In genomic region chr9:134616341-134616740, GRCh38 we compare ENCODE assay signal across 25 cellular contexts. TPM values are rescaled to one million over a fixed set of nuclear protein-coding genes. Genes with fewer than 3 reads are reported as not detected.
"Had no signal": no experiment of that assay in that cellular context is flagged by ENCODE, and none has a peak within 500 bp of the region (broad histone marks: within the 10 kb centered on the region; RNA-seq: fewer than 3 reads in every experiment).

No MANE protein-coding gene starts in this region.

- ATAC-seq: activated CD8-positive, alpha-beta T cell treated with anti-CD3 and anti-CD28 coated beads, Interleukin-2, amount 10 ng/mL, durations not matched to agents 7 days and 5 days; PC-3; Right ventricle myocardium inferior had no signal

- H3K27me3 ChIP-seq: ascending aorta, cardiac muscle cell, Peyer's patch had no signal

- H3K9me3 ChIP-seq: ascending aorta had no signal

- DNase-seq: activated CD4-positive, alpha-beta T cell treated with anti-CD3 and anti-CD28 coated beads, Interleukin-2, amount 10 ng/mL, durations not matched to agents 7 days and 5 days; activated CD4-positive, alpha-beta T cell treated with anti-CD3 and anti-CD28 coated beads, Interleukin-2, amount 50 U/mL, for 48 hours; activated CD8-positive, alpha-beta T cell treated with anti-CD3 and anti-CD28 coated beads, Interleukin-2, amount 10 ng/mL, durations not matched to agents 7 days and 5 days; activated gamma-delta T cell; activated naive CD4-positive, alpha-beta T cell treated with Interleukin-2 at 50 U/mL for 16 hours; activated T-cell treated with anti-CD3 and anti-CD28 coated beads, Interleukin-2, amount 50 U/mL, for 24 hours; amygdala; Karpas-422; KBM-7; NCI-H1105; NCI-H1417 treated with DMSO at 0.1 percent for 48 hours; NCI-H187 treated with DMSO at 0.1 percent for 48 hours; NCI-H2081; NCI-H226; NCI-H446 treated with DMSO at 0.1 percent for 48 hours; NCI-H524; NK-92 treated with Interleukin-12 subunit alpha and Interleukin-12 subunit beta, amount 100 ng/mL, for 24 hours; PC-3; Peyer's patch had no signal

- H3K27ac ChIP-seq: ascending aorta, cardiac muscle cell, Peyer's patch, RWPE1 had no signal

- H3K36me3 ChIP-seq: ascending aorta, cardiac muscle cell, Peyer's patch had no signal

- H3K4me3 ChIP-seq: ascending aorta, cardiac muscle cell, Peyer's patch had no signal

- H3K4me1 ChIP-seq: ascending aorta, Peyer's patch had no signal

RNA-seq across cellular contexts. Expression of gene COL5A1, which starts 25.3 kb away (rescaled TPM):
- total RNA-seq: activated T-helper 2 cell treated with anti-CD3 and anti-CD28 coated beads, Interferon-gamma antibody, Interleukin-2, Interleukin-4, amounts not matched to agents 10 μg/mL and 5 μg/mL and 100 μg/mL, durations not matched to agents 14 hours and 24 hours and 36 hours; MCF 10A had no signal
